In the genomic region with DNA sequence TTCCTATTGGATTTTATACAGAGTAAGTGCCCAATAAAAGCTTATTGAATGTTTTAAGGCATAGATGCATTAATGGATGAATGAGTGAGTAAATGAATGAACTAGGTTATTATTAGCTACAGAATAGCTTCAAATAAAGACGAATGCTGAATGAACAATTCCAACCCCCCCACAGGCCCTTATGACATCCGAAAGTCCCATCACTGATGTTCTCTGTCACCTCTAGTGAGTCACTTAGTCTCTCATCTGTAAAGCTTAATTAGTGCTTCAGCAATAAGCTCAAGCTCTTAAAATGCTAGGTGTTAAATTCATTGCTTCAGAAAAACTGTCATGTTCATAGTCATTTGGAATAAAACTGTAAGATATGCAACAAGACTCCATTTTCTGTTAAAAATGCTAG, we compare ENCODE assay signal across 24 cellular contexts.
"Had no signal": no experiment of that assay in that cellular context is flagged by ENCODE, and none has a peak within 500 bp of the region (broad histone marks: within the 10 kb centered on the region; RNA-seq: fewer than 3 reads in every experiment).

No MANE protein-coding gene starts in this region.

- ATAC-seq: effector memory CD8-positive, alpha-beta T cell; esophagus mucosa; foreskin keratinocyte; gastrocnemius medialis; gastroesophageal sphincter; heart left ventricle; heart right ventricle had no signal

- H3K27me3 ChIP-seq: colonic mucosa, esophagus muscularis mucosa, gastrocnemius medialis, gastroesophageal sphincter, heart right ventricle had no signal

- H3K4me3 Mint-ChIP-seq: dendritic cell treated with granulocyte-macrophage colony-stimulating factor and Interleukin-4, amounts not matched to agents 40 ng/mL and 50 ng/mL, for 4 days; effector memory CD8-positive, alpha-beta T cell; endodermal cell had no signal

- H3K27me3 Mint-ChIP-seq: dendritic cell treated with granulocyte-macrophage colony-stimulating factor and Interleukin-4, amounts not matched to agents 40 ng/mL and 50 ng/mL, for 4 days; effector memory CD8-positive, alpha-beta T cell had no signal

- H3K36me3 ChIP-seq: colonic mucosa, esophagus muscularis mucosa, esophagus squamous epithelium, gastrocnemius medialis, gastroesophageal sphincter, heart left ventricle, heart right ventricle had no signal

- DNase-seq: colonic mucosa; cortex of kidney; dermis blood vessel endothelial cell; dorsolateral prefrontal cortex; effector CD4-positive, alpha-beta T cell; effector CD8-positive, alpha-beta T cell; effector memory CD4-positive, alpha-beta T cell; effector memory CD8-positive, alpha-beta T cell; endodermal cell; erythroblast; esophagus squamous epithelium; foreskin fibroblast; foreskin keratinocyte; foreskin melanocyte; gastrocnemius medialis; glutamatergic neuron; heart left ventricle; heart right ventricle had no signal

- H3K4me1 ChIP-seq: colonic mucosa, esophagus muscularis mucosa, foreskin keratinocyte, gastrocnemius medialis, gastroesophageal sphincter, heart left ventricle, heart right ventricle had no signal

- H3K9me3 Mint-ChIP-seq: dendritic cell treated with granulocyte-macrophage colony-stimulating factor and Interleukin-4, amounts not matched to agents 40 ng/mL and 50 ng/mL, for 4 days; effector memory CD8-positive, alpha-beta T cell; endodermal cell had no signal

- H3K9me3 ChIP-seq: colonic mucosa, esophagus muscularis mucosa, esophagus squamous epithelium, gastrocnemius medialis, gastroesophageal sphincter, heart left ventricle, heart right ventricle had no signal

- H3K4me3 ChIP-seq: colonic mucosa, coronary artery, dorsolateral prefrontal cortex, esophagus muscularis mucosa, esophagus squamous epithelium, gastrocnemius medialis, gastroesophageal sphincter, heart left ventricle, heart right ventricle had no signal

- H3K27ac ChIP-seq: colonic mucosa, coronary artery, dorsolateral prefrontal cortex, epithelial cell of prostate, esophagus muscularis mucosa, esophagus squamous epithelium, foreskin keratinocyte, gastrocnemius medialis, gastroesophageal sphincter, heart left ventricle, heart right ventricle had no signal

- H3K27ac Mint-ChIP-seq: dendritic cell treated with granulocyte-macrophage colony-stimulating factor and Interleukin-4, amounts not matched to agents 40 ng/mL and 50 ng/mL, for 4 days; effector memory CD8-positive, alpha-beta T cell; endodermal cell had no signal
